Comparison of ENCODE assay signal across 25 cellular contexts in genomic region chr9:111993319-111993718, GRCh38.
DNase-seq lines count a peak whose midpoint lies in the region; FAIRE-seq lines count a peak whose summit lies in the region.
"Had no signal": no experiment of that assay in that cellular context is flagged by ENCODE, and none has a peak within 500 bp of the region (broad histone marks: within the 10 kb centered on the region; RNA-seq: fewer than 3 reads in every experiment).

No MANE protein-coding gene starts in this region.

- H3K27me3 ChIP-seq in mesenchymal stem cell (ENCODE audit: control insufficient read depth in 1 of 2, insufficient read depth in 1 of 2, low read length in 2 of 2), result no peaks in the 10 kb centered on the region
- H3K27me3 ChIP-seq: breast epithelium, uterus had no signal

- CTCF ChIA-PET in activated CD4-positive, alpha-beta memory T cell treated with anti-CD3 and anti-CD28 coated beads for 36 hours (lab: Charles Lee), result interaction anchor here (0.9 to 1.7 kb wide), 4 partner anchors 19 to 188 kb away, joined by 3 to 10 read pairs (median 7); no protein-coding TSS in a partner anchor
- CTCF ChIA-PET in activated CD4-positive, alpha-beta memory T cell treated with anti-CD3 and anti-CD28 coated beads, Interleukin-2, amount 10 ng/mL, durations not matched to agents 7 days and 5 days (lab: Charles Lee), result no interaction called here

- H4K8ac ChIP-seq in mesenchymal stem cell (ENCODE audit: low read length), result no peak overlapping the region

- H2BK12ac ChIP-seq in mesenchymal stem cell (ENCODE audit: low read length in 2 of 2), result no peak overlapping the region

- H3K36me3 ChIP-seq in mesenchymal stem cell (ENCODE audit: control insufficient read depth in 1 of 2, insufficient read depth in 2 of 2, low read depth in 1 of 2, low read length in 2 of 2), result no peaks in the 10 kb centered on the region
- H3K36me3 ChIP-seq: breast epithelium, thoracic aorta, uterus had no signal

- H2AFZ ChIP-seq in mesenchymal stem cell (ENCODE audit: low read depth, low read length), result no peak overlapping the region
- H2AFZ ChIP-seq: PC-9 had no signal

- H3K27ac Mint-ChIP-seq in activated CD4-positive, alpha-beta memory T cell treated with anti-CD3 and anti-CD28 coated beads for 36 hours, result peak overlapping the region; percentile 39
- no peak overlapping the region for H3K27ac Mint-ChIP-seq in activated CD4-positive, alpha-beta memory T cell treated with anti-CD3 and anti-CD28 coated beads, Interleukin-2, amount 10 ng/mL, durations not matched to agents 7 days and 5 days
- H3K27ac Mint-ChIP-seq in activated naive CD8-positive, alpha-beta T cell, result peak overlapping the region; percentile 87
- H3K27ac Mint-ChIP-seq: natural killer cell treated with Interleukin-12 subunit alpha and Interleukin-12 subunit beta and Interleukin-15 and Interleukin-18, amount 100 ng/mL, for 72 hours had no signal

- H2BK15ac ChIP-seq in mesenchymal stem cell (ENCODE audit: low read depth, poor library complexity, severe bottlenecking), result no peak overlapping the region

- H2AK5ac ChIP-seq in mesenchymal stem cell (ENCODE audit: low read length, severe bottlenecking), result peak overlapping the region; percentile 40

- DNase-seq in activated CD4-positive, alpha-beta memory T cell treated with anti-CD3 and anti-CD28 coated beads for 36 hours, result no peak
- no peak for DNase-seq in activated CD4-positive, alpha-beta memory T cell treated with anti-CD3 and anti-CD28 coated beads, Interleukin-2, amount 10 ng/mL, durations not matched to agents 7 days and 5 days
- DNase-seq in GM19239 (ENCODE audit: insufficient read length, low spot score), result no peak
- DNase-seq in mesenchymal stem cell, result no peak
- no peak for DNase-seq in substantia nigra (lab: John Stamatoyannopoulos, UW)
- no peak for DNase-seq in amygdala (lab: John Stamatoyannopoulos, UW)
- no peak for DNase-seq in amniotic stem cell (lab: John Stamatoyannopoulos, UW)
- DNase-seq: activated CD4-positive, alpha-beta T cell treated with anti-CD3 and anti-CD28 coated beads, Interleukin-2, amount 50 U/mL, for 48 hours; activated effector memory CD4-positive, alpha-beta T cell treated with anti-CD3 and anti-CD28 coated beads, Interleukin-2, amount 50 U/mL, for 16 hours; head of caudate nucleus; NCI-H187; NCI-H2171; NCI-H510A; Right ventricle myocardium superior; stimulated activated CD4-positive, alpha-beta T cell treated with anti-CD3 and anti-CD28 coated beads, Interleukin-4, amount 100 ng/mL, for 4 hours; stimulated activated naive CD4-positive, alpha-beta T cell; T-helper 9 cell; uterus had no signal

- POLR2A ChIA-PET in activated CD4-positive, alpha-beta memory T cell treated with anti-CD3 and anti-CD28 coated beads for 36 hours (lab: Charles Lee), result interaction anchor here (0.6 to 2.7 kb wide), 3 partner anchors 19 to 101 kb away, joined by 3 to 10 read pairs (median 9); partner anchors contain the start of gene UGCG
- POLR2A ChIA-PET in activated CD4-positive, alpha-beta memory T cell treated with anti-CD3 and anti-CD28 coated beads, Interleukin-2, amount 10 ng/mL, durations not matched to agents 7 days and 5 days (lab: Charles Lee), result interaction anchor here (1.2 kb wide), 1 partner anchor 69 kb away, joined by 4 read pairs; no protein-coding TSS in a partner anchor

- no peaks in the 10 kb centered on the region for H3K9me3 ChIP-seq in mesenchymal stem cell (ENCODE audit: control insufficient read depth, low read length)
- H3K9me3 ChIP-seq: breast epithelium, thoracic aorta, uterus had no signal

- H3K27ac ChIP-seq in mesenchymal stem cell (ENCODE audit: low read length, poor library complexity, severe bottlenecking) (peak overlapping the region; percentile 47), substantia nigra (ENCODE audit: low read depth, low read length, poor library complexity, severe bottlenecking) (no peak overlapping the region)
- H3K27ac ChIP-seq: breast epithelium, HL-60, PC-9, thoracic aorta, uterus, VCaP had no signal

- peaks cover 34% of the 10 kb centered on the region for H3K4me1 Mint-ChIP-seq in activated CD4-positive, alpha-beta memory T cell treated with anti-CD3 and anti-CD28 coated beads for 36 hours (ENCODE audit: low read depth)
- H3K4me1 Mint-ChIP-seq in activated CD4-positive, alpha-beta memory T cell treated with anti-CD3 and anti-CD28 coated beads, Interleukin-2, amount 10 ng/mL, durations not matched to agents 7 days and 5 days, result peaks cover 16% of the 10 kb centered on the region
- H3K4me1 Mint-ChIP-seq in activated naive CD8-positive, alpha-beta T cell (ENCODE audit: low read depth), result peaks cover 37% of the 10 kb centered on the region

- FAIRE-seq in GM19239 (lab: Jason Lieb, UNC), result peak; percentile 21

- H3K9ac ChIP-seq in mesenchymal stem cell (ENCODE audit: low read length), result no peak overlapping the region

- no peaks in the 10 kb centered on the region for H3K79me1 ChIP-seq in mesenchymal stem cell (replicated peaks; ENCODE audit: low read length, poor library complexity, severe bottlenecking)

- intact Hi-C loops in activated CD4-positive, alpha-beta memory T cell treated with anti-CD3 and anti-CD28 coated beads for 36 hours (cut with micrococcal nuclease), result loop anchor here (2.0 kb wide), 1 partner anchor 95 kb away; no protein-coding TSS in a partner anchor

- no peak overlapping the region for H3K18ac ChIP-seq in mesenchymal stem cell (ENCODE audit: low read depth in 1 of 2, low read length in 2 of 2)

- H3K27me3 Mint-ChIP-seq in activated CD4-positive, alpha-beta memory T cell treated with anti-CD3 and anti-CD28 coated beads for 36 hours, result peaks cover 3% of the 10 kb centered on the region
- peaks cover 42% of the 10 kb centered on the region for H3K27me3 Mint-ChIP-seq in activated CD4-positive, alpha-beta memory T cell treated with anti-CD3 and anti-CD28 coated beads, Interleukin-2, amount 10 ng/mL, durations not matched to agents 7 days and 5 days
- no peaks in the 10 kb centered on the region for H3K27me3 Mint-ChIP-seq in activated naive CD8-positive, alpha-beta T cell
- H3K27me3 Mint-ChIP-seq: natural killer cell treated with Interleukin-12 subunit alpha and Interleukin-12 subunit beta and Interleukin-15 and Interleukin-18, amount 100 ng/mL, for 72 hours had no signal

- no peak overlapping the region for H3K4me2 ChIP-seq in mesenchymal stem cell (ENCODE audit: low read length, poor library complexity, severe bottlenecking)
- H3K4me2 ChIP-seq: PC-9 had no signal

- no CpG with 5 or more reads among the region's 1 CpG for WGBS in mesenchymal stem cell

- H3K4me1 ChIP-seq in mesenchymal stem cell (ENCODE audit: control insufficient read depth, insufficient read depth, low read depth, low read length), result peaks cover 8% of the 10 kb centered on the region
- H3K4me1 ChIP-seq: breast epithelium, uterus had no signal

- H2BK5ac ChIP-seq in mesenchymal stem cell (ENCODE audit: low read depth, low read length, poor library complexity, severe bottlenecking), result no peak overlapping the region

- H3K4me3 ChIP-seq in mesenchymal stem cell (ENCODE audit: insufficient read depth in 1 of 2, low read depth in 1 of 2, low read length in 2 of 2), result no peak overlapping the region
- H3K4me3 ChIP-seq: breast epithelium, PC-9, thoracic aorta, uterus had no signal

- H3K9me3 Mint-ChIP-seq in activated CD4-positive, alpha-beta memory T cell treated with anti-CD3 and anti-CD28 coated beads for 36 hours, result peaks cover 5% of the 10 kb centered on the region
- peaks cover 5% of the 10 kb centered on the region for H3K9me3 Mint-ChIP-seq in activated CD4-positive, alpha-beta memory T cell treated with anti-CD3 and anti-CD28 coated beads, Interleukin-2, amount 10 ng/mL, durations not matched to agents 7 days and 5 days
- no peaks in the 10 kb centered on the region for H3K9me3 Mint-ChIP-seq in activated naive CD8-positive, alpha-beta T cell (ENCODE audit: low read depth)
- H3K9me3 Mint-ChIP-seq: natural killer cell treated with Interleukin-12 subunit alpha and Interleukin-12 subunit beta and Interleukin-15 and Interleukin-18, amount 100 ng/mL, for 72 hours had no signal

- H3K14ac ChIP-seq in mesenchymal stem cell (ENCODE audit: low read length in 2 of 2), result no peak overlapping the region

- H3K4ac ChIP-seq in mesenchymal stem cell (ENCODE audit: low read depth in 1 of 2, low read length in 2 of 2), result no peak overlapping the region

- H3K4me3 Mint-ChIP-seq in activated CD4-positive, alpha-beta memory T cell treated with anti-CD3 and anti-CD28 coated beads for 36 hours, result no peak overlapping the region
- H3K4me3 Mint-ChIP-seq in activated CD4-positive, alpha-beta memory T cell treated with anti-CD3 and anti-CD28 coated beads, Interleukin-2, amount 10 ng/mL, durations not matched to agents 7 days and 5 days, result no peak overlapping the region
- H3K4me3 Mint-ChIP-seq in activated naive CD8-positive, alpha-beta T cell, result peak overlapping the region; percentile 35
- H3K4me3 Mint-ChIP-seq: natural killer cell treated with Interleukin-12 subunit alpha and Interleukin-12 subunit beta and Interleukin-15 and Interleukin-18, amount 100 ng/mL, for 72 hours had no signal

- no peak overlapping the region for H2BK120ac ChIP-seq in mesenchymal stem cell (ENCODE audit: low read depth, low read length)

- H4K91ac ChIP-seq in mesenchymal stem cell (ENCODE audit: low read length), result no peak overlapping the region

- no peak overlapping the region for H3K23ac ChIP-seq in mesenchymal stem cell (ENCODE audit: low read length in 2 of 2)

- H3K36me3 Mint-ChIP-seq in activated CD4-positive, alpha-beta memory T cell treated with anti-CD3 and anti-CD28 coated beads for 36 hours, result peaks cover 6% of the 10 kb centered on the region
- no peaks in the 10 kb centered on the region for H3K36me3 Mint-ChIP-seq in activated CD4-positive, alpha-beta memory T cell treated with anti-CD3 and anti-CD28 coated beads, Interleukin-2, amount 10 ng/mL, durations not matched to agents 7 days and 5 days (ENCODE audit: low read depth)
- peaks cover 2% of the 10 kb centered on the region for H3K36me3 Mint-ChIP-seq in activated naive CD8-positive, alpha-beta T cell
- H3K36me3 Mint-ChIP-seq: natural killer cell treated with Interleukin-12 subunit alpha and Interleukin-12 subunit beta and Interleukin-15 and Interleukin-18, amount 100 ng/mL, for 72 hours had no signal
